Comparison of ENCODE assay signal across 14 cellular contexts in the genomic region with DNA sequence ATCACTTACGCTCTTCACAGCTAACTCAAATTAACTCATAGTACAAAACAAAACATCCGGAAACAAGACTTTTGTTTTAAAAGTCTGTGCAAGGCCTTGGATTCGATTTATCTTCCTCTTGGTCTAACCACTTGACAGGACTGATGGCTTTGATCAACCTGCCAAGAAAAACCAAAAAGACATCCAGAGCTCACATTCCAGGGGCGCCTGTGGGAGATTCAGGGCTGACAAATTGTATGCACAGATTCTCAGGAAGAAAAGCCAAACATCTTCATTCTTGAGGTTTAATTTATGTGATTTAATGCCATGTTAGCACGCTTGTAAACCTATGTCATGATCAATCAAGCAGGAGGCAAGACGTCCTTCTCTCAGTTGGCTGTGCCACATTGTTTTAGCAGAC.
DNase-seq lines count a peak whose midpoint lies in the region; ATAC-seq, FAIRE-seq and TF ChIP-seq lines count a peak whose summit lies in the region.
"Had no signal": no experiment of that assay in that cellular context is flagged by ENCODE, and none has a peak within 500 bp of the region (broad histone marks: within the 10 kb centered on the region; RNA-seq: fewer than 3 reads in every experiment).

No MANE protein-coding gene starts in this region.

- TF ChIP-seq CTCF in IMR-90 (conservative IDR thresholded peaks at IDR 0.05; ENCODE audit: low read depth, low read length) = no peak
- no peak for TF ChIP-seq CTCF in cardiac fibroblast (IDR thresholded peaks at IDR 0.05; ENCODE audit: low read depth, low read length)
- TF ChIP-seq CTCF in mesothelial cell of epicardium (IDR thresholded peaks at IDR 0.05; ENCODE audit: unreplicated experiment) = no peak
- no peak for TF ChIP-seq CTCF in HepG2 (CRISPR knock-in tag; IDR thresholded peaks at IDR 0.05)

- no peaks in the 10 kb centered on the region for H3K9me3 ChIP-seq in IMR-90 (ENCODE audit: control insufficient read depth, insufficient read depth, low read length)
- no peaks in the 10 kb centered on the region for H3K9me3 ChIP-seq in HepG2 (ENCODE audit: low read length)
- H3K9me3 ChIP-seq: adrenal gland had no signal

- no peak overlapping the region for H2AK9ac ChIP-seq in IMR-90 (replicated peaks; ENCODE audit: low read depth, low read length, poor library complexity)

- no peak overlapping the region for H3K23ac ChIP-seq in IMR-90 (ENCODE audit: low read depth, low read length)

- TF ChIP-seq RAD21 in IMR-90 (IDR thresholded peaks at IDR 0.05; ENCODE audit: low read length) (no peak), HepG2 (CRISPR knock-in tag; IDR thresholded peaks at IDR 0.05) (no peak)

- no peak for ATAC-seq in IMR-90 (ENCODE audit: low read depth)
- no peak for ATAC-seq in HepG2
- ATAC-seq in GM21576 (IDR thresholded peaks at IDR 0.05; ENCODE audit: unreplicated experiment) = no peak
- no peak for ATAC-seq in GM19397 (IDR thresholded peaks at IDR 0.05; ENCODE audit: unreplicated experiment)
- ATAC-seq: activated T-cell treated with anti-CD3 and anti-CD28 coated beads, Interleukin-2, amount 50 U/mL, for 4 hours had no signal

- no peak overlapping the region for H2BK15ac ChIP-seq in IMR-90 (ENCODE audit: low read depth, low read length)

- dilution Hi-C loops in IMR-90 (cut with HindIII; ENCODE audit: low sequenced_read_pairs, unreplicated experiment) = no loop called here

- peaks cover 16% of the 10 kb centered on the region for H3K27me3 ChIP-seq in IMR-90 (ENCODE audit: control insufficient read depth, insufficient read depth, low read length)
- H3K27me3 ChIP-seq in HepG2 (ENCODE audit: control insufficient read depth in 1 of 2, insufficient read depth in 2 of 2, low read length in 2 of 2) = peaks cover 0 to 7% of the 10 kb centered on the region in 2 experiments; a peak in 2 of 5 replicates
- H3K27me3 ChIP-seq: adrenal gland had no signal

- H3K4me3 ChIP-seq in IMR-90 (ENCODE audit: insufficient read depth, low read depth, low read length) = no peak overlapping the region
- no peak overlapping the region for H3K4me3 ChIP-seq in cardiac fibroblast (replicated peaks in 1 of 2; ENCODE audit: low read depth in 2 of 2, low read length in 2 of 2)
- no peak overlapping the region for H3K4me3 ChIP-seq in HepG2 (replicated peaks in 1 of 3; ENCODE audit: insufficient read depth in 1 of 3, low read depth in 2 of 3, low read length in 3 of 3)
- H3K4me3 ChIP-seq: adrenal gland had no signal

- TF ChIP-seq EP300 in HepG2 (IDR thresholded peaks at IDR 0.05; ENCODE audit: low read depth in 2 of 2, low read length in 2 of 2) (no peak), HepG2 (CRISPR knock-in tag; IDR thresholded peaks at IDR 0.05; ENCODE audit: borderline replicate concordance) (no peak)

- H2BK120ac ChIP-seq in IMR-90 (ENCODE audit: low read depth, low read length) = no peak overlapping the region

- in situ Hi-C loops in IMR-90 (cut with MboI; ENCODE audit: low sequenced_read_pairs) (no loop called here), HepG2 (cut with HindIII; ENCODE audit: extremely low pct_ligation_motif_present, low pct_unique_long_range_greater_than_20kb) (no loop called here)

- POLR2A ChIA-PET in IMR-90 (lab: Charles Lee; ENCODE audit: unreplicated experiment) = no interaction called here
- POLR2A ChIA-PET in HepG2 (lab: Yijun Ruan, JAX) = no interaction called here

- H3K27ac Mint-ChIP-seq in mesothelial cell of epicardium = peak overlapping the region; percentile 1
- H3K27ac Mint-ChIP-seq: activated CD4-positive, alpha-beta T cell treated with anti-CD3 and anti-CD28 coated beads, Interleukin-2, amount 10 ng/mL, durations not matched to agents 24 days and 14 days; dendritic cell treated with granulocyte-macrophage colony-stimulating factor and Interleukin-4, amounts not matched to agents 40 ng/mL and 50 ng/mL, for 4 days had no signal

- H3K9me3 Mint-ChIP-seq in mesothelial cell of epicardium = peaks cover 6% of the 10 kb centered on the region
- H3K9me3 Mint-ChIP-seq: activated CD4-positive, alpha-beta T cell treated with anti-CD3 and anti-CD28 coated beads, Interleukin-2, amount 10 ng/mL, durations not matched to agents 24 days and 14 days; activated T-cell treated with anti-CD3 and anti-CD28 coated beads, Interleukin-2, amount 50 U/mL, for 4 hours; dendritic cell treated with granulocyte-macrophage colony-stimulating factor and Interleukin-4, amounts not matched to agents 40 ng/mL and 50 ng/mL, for 4 days had no signal

- H2AK5ac ChIP-seq in IMR-90 (ENCODE audit: low read depth, low read length) = no peak overlapping the region

- intact Hi-C loops in IMR-90 (cut with micrococcal nuclease) (no loop called here), HepG2 (cut with micrococcal nuclease; ENCODE audit: unreplicated experiment) (no loop called here)

- DNase-seq in AG20443 (ENCODE audit: low spot score) (peak; percentile 41), IMR-90 (peak; percentile 26), cardiac fibroblast (ENCODE audit: low read depth in 2 of 2) (peak; percentile 57 to 76), mesothelial cell of epicardium (ENCODE audit: low spot score in 2 of 2, unreplicated experiment in 2 of 2) (no peak), HepG2 (ENCODE audit: low spot score) (no peak), HuH-7 (ENCODE audit: low spot score) (no peak)
- DNase-seq: activated CD4-positive, alpha-beta T cell treated with anti-CD3 and anti-CD28 coated beads, Interleukin-2, amount 10 ng/mL, durations not matched to agents 24 days and 14 days; activated T-cell treated with anti-CD3 and anti-CD28 coated beads, Interleukin-2, amount 50 U/mL, for 4 hours; NCI-H187 treated with DMSO at 0.1 percent for 48 hours; posterior cingulate gyrus had no signal

- H3K27ac ChIP-seq in IMR-90 (ENCODE audit: insufficient read depth, low read length) (no peak overlapping the region), HepG2 (ENCODE audit: extremely low read length, insufficient read depth, low read length) (no peak overlapping the region)
- H3K27ac ChIP-seq: adrenal gland had no signal

- no peak overlapping the region for H3K4ac ChIP-seq in IMR-90 (ENCODE audit: low read depth, low read length)

- 27% methylated on average over 2 of the region's 6 CpGs; no CpG with 5 or more reads in 1 of the 2 experiments for WGBS in IMR-90 (ENCODE audit: extremely low coverage in 2 of 2, insufficient read length in 1 of 2), 2 experiments
- 26% methylated on average over 6 of the region's 6 CpGs for WGBS in HepG2 (ENCODE audit: low lambda C conversion rate)

- H3K36me3 ChIP-seq in IMR-90 (ENCODE audit: control insufficient read depth, insufficient read depth, low read length) = no peaks in the 10 kb centered on the region
- no peaks in the 10 kb centered on the region for H3K36me3 ChIP-seq in HepG2 (replicated peaks in 1 of 2; ENCODE audit: control insufficient read depth in 1 of 2, insufficient read depth in 2 of 2, low read length in 2 of 2)
- H3K36me3 ChIP-seq: adrenal gland had no signal

- peaks cover 1% of the 10 kb centered on the region for H3K36me3 Mint-ChIP-seq in mesothelial cell of epicardium

- H3K4me1 ChIP-seq in IMR-90 (ENCODE audit: control insufficient read depth, insufficient read depth, low read length) = no peaks in the 10 kb centered on the region; the same call in 1 of the 2 replicates
- H3K4me1 ChIP-seq in HepG2 (ENCODE audit: insufficient read depth, low read length) = no peaks in the 10 kb centered on the region
- H3K4me1 ChIP-seq: adrenal gland had no signal

- H3K9ac ChIP-seq in IMR-90 (ENCODE audit: low read depth, low read length) = no peak overlapping the region
- H3K9ac ChIP-seq in HepG2 (ENCODE audit: insufficient read depth, low read depth, low read length) = no peak overlapping the region

- no peak overlapping the region for H2AFZ ChIP-seq in IMR-90 (replicated peaks; ENCODE audit: low read length, poor library complexity)
- no peak overlapping the region for H2AFZ ChIP-seq in HepG2 (ENCODE audit: low read length)

- H4K91ac ChIP-seq in IMR-90 (ENCODE audit: insufficient read depth, low read depth, low read length) = no peak overlapping the region

- H3K4me3 Mint-ChIP-seq in mesothelial cell of epicardium = no peak overlapping the region
- H3K4me3 Mint-ChIP-seq: activated CD4-positive, alpha-beta T cell treated with anti-CD3 and anti-CD28 coated beads, Interleukin-2, amount 10 ng/mL, durations not matched to agents 24 days and 14 days; activated T-cell treated with anti-CD3 and anti-CD28 coated beads, Interleukin-2, amount 50 U/mL, for 4 hours; dendritic cell treated with granulocyte-macrophage colony-stimulating factor and Interleukin-4, amounts not matched to agents 40 ng/mL and 50 ng/mL, for 4 days had no signal

- H3K27me3 Mint-ChIP-seq in mesothelial cell of epicardium (ENCODE audit: low read depth) = peaks cover 94% of the 10 kb centered on the region

- no peak for FAIRE-seq in HepG2 (lab: Jason Lieb, UNC)

- no peak for TF ChIP-seq POLR2A in IMR-90 (IDR thresholded peaks at IDR 0.05; ENCODE audit: low read depth, low read length)
- TF ChIP-seq POLR2A in HepG2 (IDR thresholded peaks at IDR 0.05; ENCODE audit: insufficient read depth in 1 of 2, low read depth in 2 of 2, low read length in 2 of 2) = no peak

- no peaks in the 10 kb centered on the region for H4K20me1 ChIP-seq in IMR-90 (ENCODE audit: insufficient read depth, low read length)
- no peaks in the 10 kb centered on the region for H4K20me1 ChIP-seq in HepG2 (ENCODE audit: insufficient read depth, low read length)

- CTCF ChIA-PET in IMR-90 (lab: Yijun Ruan, JAX) = no interaction called here
- CTCF ChIA-PET in HepG2 (lab: Yijun Ruan, JAX; ENCODE audit: low intra/inter-chr PET ratio, low total read pairs) = no interaction called here

- no peak overlapping the region for H2BK5ac ChIP-seq in IMR-90 (ENCODE audit: low read depth, low read length, poor library complexity, severe bottlenecking)

- H3K79me2 ChIP-seq in HepG2 (ENCODE audit: insufficient read depth, low read length) = no peaks in the 10 kb centered on the region

- no peak overlapping the region for H3K56ac ChIP-seq in IMR-90 (ENCODE audit: extremely low read depth, insufficient read depth, low read length)

- no peak overlapping the region for H3K4me2 ChIP-seq in IMR-90 (ENCODE audit: low read depth, low read length)
- no peak overlapping the region for H3K4me2 ChIP-seq in HepG2 (ENCODE audit: low read depth, low read length)

- H4K8ac ChIP-seq in IMR-90 (ENCODE audit: low read depth in 2 of 2, low read length in 2 of 2) = no peak overlapping the region

- H2BK20ac ChIP-seq in IMR-90 (ENCODE audit: low read depth, low read length) = no peak overlapping the region

- no peaks in the 10 kb centered on the region for H3K9me1 ChIP-seq in IMR-90 (ENCODE audit: insufficient read depth, low read length)

- H3K14ac ChIP-seq in IMR-90 (replicated peaks; ENCODE audit: low read depth, low read length) = no peak overlapping the region

- no peaks in the 10 kb centered on the region for H3K79me1 ChIP-seq in IMR-90 (ENCODE audit: low read depth in 1 of 2, low read length in 2 of 2)

- H3K4me1 Mint-ChIP-seq in mesothelial cell of epicardium = peaks cover 19% of the 10 kb centered on the region
- H3K4me1 Mint-ChIP-seq: activated CD4-positive, alpha-beta T cell treated with anti-CD3 and anti-CD28 coated beads, Interleukin-2, amount 10 ng/mL, durations not matched to agents 24 days and 14 days had no signal

- no peak overlapping the region for H3K18ac ChIP-seq in IMR-90 (ENCODE audit: low read depth, low read length)

- no TSS peak for BruUV-seq in IMR-90 (replicated peaks; lab: Mats Ljungman, UMichigan)
- BruUV-seq in HepG2 (replicated peaks; lab: Mats Ljungman, UMichigan) = no TSS peak

- H4K5ac ChIP-seq in IMR-90 (ENCODE audit: low read depth, low read length) = no peak overlapping the region

Comparison
In these comparisons a context has a peak if more than half of its experiments do, and no peak if none do; other contexts are left out.
1. DNase-seq: peak in AG20443 (single experiment), IMR-90 (single experiment) and cardiac fibroblast (2 of 2); none in mesothelial cell of epicardium (0 of 2), HepG2 (single experiment) and HuH-7 (single experiment).